1 cellular context compared by ENCODE assay signal in the genomic region with DNA sequence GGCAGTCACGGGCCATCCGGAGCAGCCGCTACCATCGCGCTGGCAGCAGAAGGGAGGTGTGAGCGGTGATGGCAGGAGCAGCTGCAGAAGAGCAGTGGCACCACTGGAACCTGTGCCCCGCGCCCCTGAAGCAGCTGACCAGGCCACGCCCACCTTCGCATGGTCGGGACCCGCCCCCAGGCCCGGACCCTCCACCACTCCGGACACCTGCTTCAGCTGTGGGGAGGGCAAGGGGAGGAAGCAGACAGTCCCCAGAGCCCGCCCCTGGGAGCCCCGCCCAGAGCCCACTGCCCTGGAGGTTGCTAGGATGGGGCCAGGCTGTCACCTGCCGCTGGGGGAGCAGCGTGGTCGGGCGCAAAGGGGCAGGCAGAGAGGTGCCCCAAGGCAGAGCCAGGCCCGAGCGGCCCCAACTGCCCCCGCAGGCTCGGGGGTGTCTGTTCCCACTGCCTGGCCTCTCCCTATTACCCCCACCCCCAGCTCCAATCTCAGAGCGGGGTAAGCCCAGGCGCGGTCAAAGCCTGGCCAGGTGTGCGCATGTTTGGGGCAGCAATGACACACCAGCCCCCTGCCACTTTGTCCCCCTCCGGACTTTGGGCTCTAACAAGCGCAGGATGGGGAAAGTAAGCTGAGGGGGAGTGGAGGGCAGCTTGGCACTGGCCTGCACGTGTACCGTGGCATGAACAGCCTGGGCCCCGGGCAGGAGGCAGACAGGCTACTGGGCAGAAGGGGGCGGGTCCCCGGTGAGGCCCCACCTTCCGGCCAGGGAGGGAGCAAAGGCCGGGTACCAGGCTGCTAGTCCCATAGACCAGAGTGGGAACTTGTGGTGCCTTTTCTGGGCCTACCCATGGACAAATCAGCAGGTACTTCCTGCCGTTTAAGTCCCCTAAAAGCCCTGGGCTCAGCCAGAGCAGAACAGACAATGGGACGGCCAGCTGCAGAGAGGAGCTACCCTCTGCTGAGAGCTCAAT.
TF ChIP-seq lines count a peak whose summit lies in the region.

No MANE protein-coding gene starts in this region.

TF ChIP-seq in HepG2, 621 proteins besides CTCF, POLR2A, EP300 and RAD21:
- TF ChIP-seq SIN3B (IDR thresholded peaks at IDR 0.05; ENCODE audit: low read length) = no peak
- TF ChIP-seq, protein P1, sequence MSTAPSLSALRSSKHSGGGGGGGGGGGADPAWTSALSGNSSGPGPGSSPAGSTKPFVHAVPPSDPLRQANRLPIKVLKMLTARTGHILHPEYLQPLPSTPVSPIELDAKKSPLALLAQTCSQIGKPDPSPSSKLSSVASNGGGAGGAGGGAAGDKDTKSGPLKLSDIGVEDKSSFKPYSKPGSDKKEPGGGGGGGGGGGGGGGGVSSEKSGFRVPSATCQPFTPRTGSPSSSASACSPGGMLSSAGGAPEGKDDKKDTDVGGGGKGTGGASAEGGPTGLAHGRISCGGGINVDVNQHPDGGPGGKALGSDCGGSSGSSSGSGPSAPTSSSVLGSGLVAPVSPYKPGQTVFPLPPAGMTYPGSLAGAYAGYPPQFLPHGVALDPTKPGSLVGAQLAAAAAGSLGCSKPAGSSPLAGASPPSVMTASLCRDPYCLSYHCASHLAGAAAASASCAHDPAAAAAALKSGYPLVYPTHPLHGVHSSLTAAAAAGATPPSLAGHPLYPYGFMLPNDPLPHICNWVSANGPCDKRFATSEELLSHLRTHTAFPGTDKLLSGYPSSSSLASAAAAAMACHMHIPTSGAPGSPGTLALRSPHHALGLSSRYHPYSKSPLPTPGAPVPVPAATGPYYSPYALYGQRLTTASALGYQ (CRISPR knock-in tag; IDR thresholded peaks at IDR 0.05) = no peak
- TF ChIP-seq, protein P2, sequence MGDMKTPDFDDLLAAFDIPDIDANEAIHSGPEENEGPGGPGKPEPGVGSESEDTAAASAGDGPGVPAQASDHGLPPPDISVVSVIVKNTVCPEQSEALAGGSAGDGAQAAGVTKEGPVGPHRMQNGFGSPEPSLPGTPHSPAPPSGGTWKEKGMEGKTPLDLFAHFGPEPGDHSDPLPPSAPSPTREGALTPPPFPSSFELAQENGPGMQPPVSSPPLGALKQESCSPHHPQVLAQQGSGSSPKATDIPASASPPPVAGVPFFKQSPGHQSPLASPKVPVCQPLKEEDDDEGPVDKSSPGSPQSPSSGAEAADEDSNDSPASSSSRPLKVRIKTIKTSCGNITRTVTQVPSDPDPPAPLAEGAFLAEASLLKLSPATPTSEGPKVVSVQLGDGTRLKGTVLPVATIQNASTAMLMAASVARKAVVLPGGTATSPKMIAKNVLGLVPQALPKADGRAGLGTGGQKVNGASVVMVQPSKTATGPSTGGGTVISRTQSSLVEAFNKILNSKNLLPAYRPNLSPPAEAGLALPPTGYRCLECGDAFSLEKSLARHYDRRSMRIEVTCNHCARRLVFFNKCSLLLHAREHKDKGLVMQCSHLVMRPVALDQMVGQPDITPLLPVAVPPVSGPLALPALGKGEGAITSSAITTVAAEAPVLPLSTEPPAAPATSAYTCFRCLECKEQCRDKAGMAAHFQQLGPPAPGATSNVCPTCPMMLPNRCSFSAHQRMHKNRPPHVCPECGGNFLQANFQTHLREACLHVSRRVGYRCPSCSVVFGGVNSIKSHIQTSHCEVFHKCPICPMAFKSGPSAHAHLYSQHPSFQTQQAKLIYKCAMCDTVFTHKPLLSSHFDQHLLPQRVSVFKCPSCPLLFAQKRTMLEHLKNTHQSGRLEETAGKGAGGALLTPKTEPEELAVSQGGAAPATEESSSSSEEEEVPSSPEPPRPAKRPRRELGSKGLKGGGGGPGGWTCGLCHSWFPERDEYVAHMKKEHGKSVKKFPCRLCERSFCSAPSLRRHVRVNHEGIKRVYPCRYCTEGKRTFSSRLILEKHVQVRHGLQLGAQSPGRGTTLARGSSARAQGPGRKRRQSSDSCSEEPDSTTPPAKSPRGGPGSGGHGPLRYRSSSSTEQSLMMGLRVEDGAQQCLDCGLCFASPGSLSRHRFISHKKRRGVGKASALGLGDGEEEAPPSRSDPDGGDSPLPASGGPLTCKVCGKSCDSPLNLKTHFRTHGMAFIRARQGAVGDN (CRISPR knock-in tag; IDR thresholded peaks at IDR 0.05) = peak; percentile 57
- peak; percentile 67 for TF ChIP-seq AGO2 (optimal IDR thresholded peaks at IDR 0.05; ENCODE audit: low read depth, low read length)
- TF ChIP-seq HNRNPL (IDR thresholded peaks at IDR 0.05; ENCODE audit: low read depth, low read length) = peak; percentile 97
- TF ChIP-seq ZNF101 (CRISPR knock-in tag; IDR thresholded peaks at IDR 0.05; ENCODE audit: borderline replicate concordance, low read depth) = no peak
- no peak for TF ChIP-seq MAFF (IDR thresholded peaks at IDR 0.05; ENCODE audit: low read depth, low read length)
- TF ChIP-seq HIC2 (CRISPR knock-in tag; IDR thresholded peaks at IDR 0.05; ENCODE audit: low read depth) = peak; percentile 58; the same call in 1 of the 2 replicates
- peak; percentile 21 for TF ChIP-seq HNRNPK (IDR thresholded peaks at IDR 0.05; ENCODE audit: low read depth, low read length, poor library complexity, severe bottlenecking)
